Comparison of ENCODE assay signal across 1 cellular context in the genomic region with DNA sequence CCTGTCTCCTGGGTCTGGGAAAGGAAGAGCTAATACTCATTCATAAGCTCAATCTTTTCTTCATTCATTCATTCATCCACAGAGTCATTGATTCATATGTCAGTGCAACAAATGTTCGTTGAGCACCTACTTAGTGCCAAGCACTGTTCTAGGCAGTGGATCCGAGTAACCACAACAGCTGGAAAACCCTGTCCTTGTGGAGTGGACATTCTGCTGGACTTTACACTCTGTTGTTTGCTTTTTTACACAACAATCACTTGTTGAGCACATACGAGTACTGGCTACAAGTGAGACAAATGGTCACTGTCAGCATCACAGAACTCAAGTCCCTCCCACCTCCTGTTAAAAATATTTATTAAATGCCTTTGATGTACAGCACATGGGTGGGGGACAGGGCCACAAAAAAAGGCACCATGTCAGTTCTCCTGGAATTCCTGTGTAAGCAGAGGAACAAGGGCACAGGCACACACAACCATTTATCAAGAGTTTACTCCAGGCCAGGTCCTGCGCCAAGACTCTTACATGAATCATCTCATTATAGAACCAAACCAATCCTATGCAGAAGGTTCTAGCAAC.
TF ChIP-seq lines count a peak whose summit lies in the region.

No MANE protein-coding gene starts in this region.

TF ChIP-seq in HepG2, 621 proteins besides CTCF, POLR2A, EP300 and RAD21 (continued from another document):
- TF ChIP-seq ZBTB37 (CRISPR knock-in tag; IDR thresholded peaks at IDR 0.05) (peak; percentile 98), SRF (IDR thresholded peaks at IDR 0.05; ENCODE audit: low read depth, low read length) (peak; percentile 69; the same call in 1 of the 2 replicates), CENPT (CRISPR knock-in tag; IDR thresholded peaks at IDR 0.05; ENCODE audit: low read depth) (no peak), SMC3 (IDR thresholded peaks at IDR 0.05; ENCODE audit: low read length) (peak; percentile 52; the same call in 1 of the 2 replicates), MXD4 (CRISPR knock-in tag; IDR thresholded peaks at IDR 0.05) (peak; percentile 73; the same call in 1 of the 2 replicates), THYN1 (CRISPR knock-in tag; IDR thresholded peaks at IDR 0.05; ENCODE audit: borderline replicate concordance, low read depth) (peak; percentile 82; the same call in 1 of the 2 replicates)
TF ChIP-seq in HepG2: peak in this region for 382.
